ENCODE assay signal across 1 cellular context in genomic region chr19:12841094-12841493, GRCh38.
TF ChIP-seq lines count a peak whose summit lies in the region.

No MANE protein-coding gene starts in this region.

TF ChIP-seq in H1, 55 proteins besides CTCF, POLR2A, EP300 and RAD21 (continued from another document):
- 0 out of 2 replicates have a peak, but pooled peaks have one; percentile 15 for TF ChIP-seq TAF1 (IDR thresholded peaks at IDR 0.05; ENCODE audit: low read depth, low read length)
- TF ChIP-seq CTBP2 (IDR thresholded peaks at IDR 0.05; ENCODE audit: borderline replicate concordance, insufficient read depth, insufficient read length, low read length): no peak
- no peak for TF ChIP-seq BCL11A (IDR thresholded peaks at IDR 0.05; ENCODE audit: low read depth in 2 of 2, low read length in 2 of 2)
- TF ChIP-seq SP4 (IDR thresholded peaks at IDR 0.05; ENCODE audit: low read length): peak; percentile 23; the same call in 1 of the 2 replicates
- TF ChIP-seq YY1 (IDR thresholded peaks at IDR 0.05; ENCODE audit: low read depth, low read length): no peak
- TF ChIP-seq SIRT6 (IDR thresholded peaks at IDR 0.05; ENCODE audit: low read length): no peak
- TF ChIP-seq SP1 (IDR thresholded peaks at IDR 0.05; ENCODE audit: low read depth, low read length): no peak
- no peak for TF ChIP-seq RXRA (IDR thresholded peaks at IDR 0.05; ENCODE audit: insufficient read depth, low read depth, low read length)
- TF ChIP-seq, protein P1, sequence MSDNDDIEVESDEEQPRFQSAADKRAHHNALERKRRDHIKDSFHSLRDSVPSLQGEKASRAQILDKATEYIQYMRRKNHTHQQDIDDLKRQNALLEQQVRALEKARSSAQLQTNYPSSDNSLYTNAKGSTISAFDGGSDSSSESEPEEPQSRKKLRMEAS (IDR thresholded peaks at IDR 0.05): peak; percentile 62
- TF ChIP-seq CREB1 (IDR thresholded peaks at IDR 0.05): peak; percentile 71; the same call in 1 of the 2 replicates
- TF ChIP-seq PHF8 (conservative IDR thresholded peaks at IDR 0.05; ENCODE audit: low read depth, low read length): no peak
- TF ChIP-seq, protein P2, sequence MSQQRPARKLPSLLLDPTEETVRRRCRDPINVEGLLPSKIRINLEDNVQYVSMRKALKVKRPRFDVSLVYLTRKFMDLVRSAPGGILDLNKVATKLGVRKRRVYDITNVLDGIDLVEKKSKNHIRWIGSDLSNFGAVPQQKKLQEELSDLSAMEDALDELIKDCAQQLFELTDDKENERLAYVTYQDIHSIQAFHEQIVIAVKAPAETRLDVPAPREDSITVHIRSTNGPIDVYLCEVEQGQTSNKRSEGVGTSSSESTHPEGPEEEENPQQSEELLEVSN (IDR thresholded peaks at IDR 0.05): peak; percentile 31; the same call in 1 of the 2 replicates
- peak; percentile 81 for TF ChIP-seq NRF1 (IDR thresholded peaks at IDR 0.05; ENCODE audit: low read depth, low read length)
- 0 out of 2 replicates have a peak, but pooled peaks have one; percentile 2 for TF ChIP-seq RFX5 (IDR thresholded peaks at IDR 0.05; ENCODE audit: borderline replicate concordance, low read depth, low read length)
- no peak for TF ChIP-seq SRF (IDR thresholded peaks at IDR 0.05; ENCODE audit: low read depth, low read length)
- TF ChIP-seq JUN (IDR thresholded peaks at IDR 0.05; ENCODE audit: low read depth, low read length): no peak
- TF ChIP-seq EZH2 (IDR thresholded peaks at IDR 0.05; ENCODE audit: low read depth, low read length, severe bottlenecking): no peak
- no peak for TF ChIP-seq ZNF274 (IDR thresholded peaks at IDR 0.05; ENCODE audit: borderline replicate concordance, extremely low read depth, low read length)
- TF ChIP-seq TBP (IDR thresholded peaks at IDR 0.05; ENCODE audit: low read depth, low read length): peak; percentile 28; the same call in 1 of the 2 replicates
- TF ChIP-seq JUND (IDR thresholded peaks at IDR 0.05; ENCODE audit: low read length): no peak
- no peak for TF ChIP-seq CEBPB (IDR thresholded peaks at IDR 0.05; ENCODE audit: low read depth, low read length)
- no peak for TF ChIP-seq NANOG (IDR thresholded peaks at IDR 0.05; ENCODE audit: insufficient read depth, low read depth, low read length, poor library complexity, severe bottlenecking)
TF ChIP-seq in H1: peak in this region for 8.
